ENCODE assay signal across 28 cellular contexts in genomic region chr2:30367232-30368070, GRCh38.
DNase-seq lines count a peak whose midpoint lies in the region; ATAC-seq and TF ChIP-seq lines count a peak whose summit lies in the region.
"Had no signal": no experiment of that assay in that cellular context is flagged by ENCODE, and none has a peak within 500 bp of the region (broad histone marks: within the 10 kb centered on the region; RNA-seq: fewer than 3 reads in every experiment).

No MANE protein-coding gene starts in this region.

- peaks cover 26 to 50% (median 40%) of the 10 kb centered on the region in 4 donors for H3K4me1 ChIP-seq in esophagus muscularis mucosa
- H3K4me1 ChIP-seq in lower lobe of right lung: peaks cover 14% of the 10 kb centered on the region
- no peaks in the 10 kb centered on the region for H3K4me1 ChIP-seq in breast epithelium
- H3K4me1 ChIP-seq: prostate gland, right lobe of liver had no signal

- TF ChIP-seq POLR2A in esophagus muscularis mucosa (IDR thresholded peaks at IDR 0.05; ENCODE audit: low read depth): no peak
- no peak for TF ChIP-seq POLR2A in breast epithelium (IDR thresholded peaks at IDR 0.05)

- TF ChIP-seq EP300 in esophagus muscularis mucosa (IDR thresholded peaks at IDR 0.05): no peak

- H3K9me3 ChIP-seq in esophagus muscularis mucosa: no peaks in the 10 kb centered on the region
- no peaks in the 10 kb centered on the region for H3K9me3 ChIP-seq in lower lobe of right lung
- H3K9me3 ChIP-seq in breast epithelium: no peaks in the 10 kb centered on the region
- H3K9me3 ChIP-seq: adrenal gland, prostate gland, right lobe of liver had no signal

- H3K4me3 ChIP-seq in esophagus muscularis mucosa (no peak overlapping the region), lower lobe of right lung (no peak overlapping the region), breast epithelium (no peak overlapping the region)
- H3K4me3 ChIP-seq: adrenal gland, dorsolateral prefrontal cortex, PC-9, prostate gland, right lobe of liver had no signal

- H3K27ac ChIP-seq in esophagus muscularis mucosa (replicated peaks in 1 of 4): peak overlapping the region; percentile 14 to 32 (median 20)
- H3K27ac ChIP-seq in lower lobe of right lung: peak overlapping the region; percentile 53
- peak overlapping the region in 1 of 2 donors; percentile 19 for H3K27ac ChIP-seq in breast epithelium
- H3K27ac ChIP-seq: dorsolateral prefrontal cortex, HL-60, KMS-11, PC-9, prostate gland, right lobe of liver had no signal

- intact Hi-C loops in esophagus muscularis mucosa (cut with DNase I): no loop called here
- intact Hi-C loops in lower lobe of right lung (cut with DNase I): no loop called here
- intact Hi-C loops in breast epithelium (cut with DNase I; ENCODE audit: low total_unique reads): no loop called here

- peak; percentile 88 for DNase-seq in M059J (ENCODE audit: low read depth)
- no peak for DNase-seq in esophagus muscularis mucosa (ENCODE audit: extremely low spot score)
- DNase-seq in lower lobe of right lung: no peak
- DNase-seq in ureter (ENCODE audit: low spot score): peak; percentile 20
- no peak for DNase-seq in breast epithelium (ENCODE audit: low spot score in 2 of 2)
- DNase-seq in pons (ENCODE audit: low spot score): no peak
- DNase-seq: activated CD4-positive, alpha-beta T cell treated with anti-CD3 and anti-CD28 coated beads for 36 hours; activated CD8-positive, alpha-beta T cell treated with anti-CD3 and anti-CD28 coated beads for 36 hours; activated naive CD4-positive, alpha-beta T cell treated with anti-CD3 and anti-CD28 coated beads for 36 hours; DND-41; dorsolateral prefrontal cortex; left ventricle myocardium superior; midbrain; MM.1S; naive B cell; NCI-H1417; NCI-H2081; NCI-H2227 treated with DMSO at 0.1 percent for 48 hours; NCI-H526 treated with DMSO at 0.1 percent for 48 hours; PC-9; right lobe of liver; Right ventricle myocardium superior; stimulated activated naive CD8-positive, alpha-beta T cell treated with anti-CD3 and anti-CD28 coated beads, Interleukin-15, amount 100 ng/mL, for 72 hours had no signal

- TF ChIP-seq CTCF in esophagus muscularis mucosa (IDR thresholded peaks at IDR 0.05) (no peak), lower lobe of right lung (IDR thresholded peaks at IDR 0.05) (no peak), breast epithelium (IDR thresholded peaks at IDR 0.05) (no peak)

- ATAC-seq in lower lobe of right lung: no peak
- ATAC-seq in GM21619 (IDR thresholded peaks at IDR 0.05; ENCODE audit: unreplicated experiment): no peak

- no peaks in the 10 kb centered on the region for H3K27me3 ChIP-seq in esophagus muscularis mucosa
- H3K27me3 ChIP-seq in lower lobe of right lung (ENCODE audit: low read depth): no peaks in the 10 kb centered on the region
- no peaks in the 10 kb centered on the region for H3K27me3 ChIP-seq in breast epithelium
- H3K27me3 ChIP-seq: adrenal gland, right lobe of liver had no signal

- H3K36me3 ChIP-seq in esophagus muscularis mucosa (no peaks in the 10 kb centered on the region), lower lobe of right lung (no peaks in the 10 kb centered on the region), breast epithelium (no peaks in the 10 kb centered on the region)
- H3K36me3 ChIP-seq: adrenal gland, prostate gland, right lobe of liver had no signal

- 80% methylated on average over 8 of the region's 9 CpGs for WGBS in esophagus muscularis mucosa

Comparison
In these comparisons a context has a peak if more than half of its experiments do, and no peak if none do; other contexts are left out.
1. DNase-seq: peak in M059J (single experiment) and ureter (single experiment); none in esophagus muscularis mucosa (single experiment), lower lobe of right lung (single experiment), breast epithelium (0 of 2) and pons (single experiment).